ENCODE assay signal across 34 cellular contexts in genomic region chr6:16163066-16163465, GRCh38. TPM values are rescaled to one million over a fixed set of nuclear protein-coding genes. Genes with fewer than 3 reads are reported as not detected.
DNase-seq lines count a peak whose midpoint lies in the region; ATAC-seq and TF ChIP-seq lines count a peak whose summit lies in the region.
"Had no signal": no experiment of that assay in that cellular context is flagged by ENCODE, and none has a peak within 500 bp of the region (broad histone marks: within the 10 kb centered on the region; RNA-seq: fewer than 3 reads in every experiment).

No MANE protein-coding gene starts in this region.

- H2AFZ ChIP-seq in OCI-LY3 (ENCODE audit: low read depth, low read length): no peak overlapping the region

- TF ChIP-seq CTCF in OCI-LY3 (IDR thresholded peaks at IDR 0.05; ENCODE audit: low read depth, low read length): no peak
- no peak for TF ChIP-seq CTCF in epithelial cell of esophagus (IDR thresholded peaks at IDR 0.05; ENCODE audit: insufficient read depth, low read depth, low read length, missing control alignments)

- peaks cover 4 to 14% of the 10 kb centered on the region in 2 donors for H3K27me3 Mint-ChIP-seq in CD8-positive, alpha-beta memory T cell

- DNase-seq in CD8-positive, alpha-beta memory T cell: no peak
- DNase-seq in NCI-H146 (lab: John Stamatoyannopoulos, UW): peak; percentile 84
- DNase-seq in epithelial cell of esophagus (ENCODE audit: low read depth): peak; percentile 50
- no peak for DNase-seq in SIG-M5 treated with dmso at 0.1 percent for 504 hours (lab: John Stamatoyannopoulos, UW; ENCODE audit: unreplicated experiment)
- DNase-seq: activated CD4-positive, alpha-beta memory T cell treated with anti-CD3 and anti-CD28 coated beads for 36 hours; activated CD4-positive, alpha-beta T cell treated with anti-CD3 and anti-CD28 coated beads for 1 hour; activated CD8-positive, alpha-beta memory T cell treated with anti-CD3 and anti-CD28 coated beads, Interleukin-2, amount 50 U/mL, for 4 hours; CD4-positive, alpha-beta memory T cell; DMS 273 treated with DMSO at 0.1 percent for 48 hours; endodermal cell; esophagus squamous epithelium; heart left ventricle; islet precursor cell; KG1; left ventricle myocardium superior; midbrain; naive thymus-derived CD4-positive, alpha-beta T cell; NCI-H1105; NCI-H2029 treated with DMSO at 0.1 percent for 48 hours; NCI-H446 treated with DMSO at 0.1 percent for 48 hours; NK-92 treated with Interleukin-12 subunit alpha and Interleukin-12 subunit beta, amount 100 ng/mL, for 24 hours; right lobe of liver; SIG-M5; stimulated activated CD8-positive, alpha-beta memory T cell treated with anti-CD3 and anti-CD28 coated beads, Interleukin-4, amount 100 ng/mL, for 48 hours; SW 1271; thyroid gland had no signal

- H3K79me2 ChIP-seq in OCI-LY3 (ENCODE audit: low read length): no peaks in the 10 kb centered on the region

- no peak overlapping the region for H3K4me3 ChIP-seq in CD8-positive, alpha-beta memory T cell (ENCODE audit: low read length)
- H3K4me3 ChIP-seq in OCI-LY3 (ENCODE audit: low read length): no peak overlapping the region
- no peak overlapping the region for H3K4me3 ChIP-seq in epithelial cell of esophagus (ENCODE audit: low read length)
- H3K4me3 ChIP-seq: esophagus squamous epithelium, heart left ventricle, right lobe of liver, thyroid gland had no signal

- H3K4me1 ChIP-seq in CD8-positive, alpha-beta memory T cell (ENCODE audit: insufficient read depth, low read length): peaks cover 12% of the 10 kb centered on the region
- peaks cover 30% of the 10 kb centered on the region for H3K4me1 ChIP-seq in OCI-LY3 (ENCODE audit: low read length)
- H3K4me1 ChIP-seq: right lobe of liver had no signal

- no peaks in the 10 kb centered on the region for H3K9me3 Mint-ChIP-seq in CD8-positive, alpha-beta memory T cell
- H3K9me3 Mint-ChIP-seq: activated CD4-positive, alpha-beta memory T cell treated with anti-CD3 and anti-CD28 coated beads for 36 hours; central memory CD8-positive, alpha-beta T cell; endodermal cell had no signal

- H3K4me1 Mint-ChIP-seq in CD8-positive, alpha-beta memory T cell: peaks cover 19 to 25% (median 25%) of the 10 kb centered on the region in 3 donors

- POLR2A ChIA-PET in CD8-positive, alpha-beta memory T cell (lab: Charles Lee): interaction anchor here (0.6 kb wide), 1 partner anchor 128 kb away, joined by 3 read pairs; no protein-coding TSS in a partner anchor

- peak overlapping the region; percentile 42 for H3K4me2 ChIP-seq in OCI-LY3 (ENCODE audit: low read length)

- H3K27ac ChIP-seq in CD8-positive, alpha-beta memory T cell (ENCODE audit: low read depth, low read length): peak overlapping the region; percentile 6
- no peak overlapping the region for H3K27ac ChIP-seq in OCI-LY3 (ENCODE audit: low read length)
- H3K27ac ChIP-seq: esophagus squamous epithelium, heart left ventricle, right lobe of liver, thyroid gland had no signal

- no peaks in the 10 kb centered on the region for H3K27me3 ChIP-seq in CD8-positive, alpha-beta memory T cell (ENCODE audit: insufficient read depth, low read length, poor library complexity, severe bottlenecking)
- no peaks in the 10 kb centered on the region; the same call in 1 of the 2 replicates for H3K27me3 ChIP-seq in OCI-LY3 (ENCODE audit: low read depth, low read length)
- H3K27me3 ChIP-seq: right lobe of liver, thyroid gland had no signal

- no peaks in the 10 kb centered on the region for H4K20me1 ChIP-seq in OCI-LY3 (ENCODE audit: insufficient read depth, low read length)

- H3K4me3 Mint-ChIP-seq in CD8-positive, alpha-beta memory T cell: no peak overlapping the region
- H3K4me3 Mint-ChIP-seq: activated CD4-positive, alpha-beta memory T cell treated with anti-CD3 and anti-CD28 coated beads for 36 hours; activated naive CD4-positive, alpha-beta T cell treated with anti-CD3 and anti-CD28 coated beads for 36 hours; central memory CD8-positive, alpha-beta T cell; endodermal cell; naive thymus-derived CD4-positive, alpha-beta T cell had no signal

- H3K36me3 Mint-ChIP-seq in CD8-positive, alpha-beta memory T cell: no peaks in the 10 kb centered on the region
- H3K36me3 Mint-ChIP-seq: activated CD4-positive, alpha-beta memory T cell treated with anti-CD3 and anti-CD28 coated beads for 36 hours had no signal

- ATAC-seq in GM21526 (IDR thresholded peaks at IDR 0.05; ENCODE audit: low FRiP score, unreplicated experiment) (no peak), HG03025 (IDR thresholded peaks at IDR 0.05; ENCODE audit: low FRiP score, unreplicated experiment) (no peak), GM19328 (IDR thresholded peaks at IDR 0.05; ENCODE audit: unreplicated experiment) (no peak)
- ATAC-seq: heart left ventricle; left ventricle myocardium superior; naive thymus-derived CD4-positive, alpha-beta T cell; Panc1; right lobe of liver had no signal

- H3K9me3 ChIP-seq in CD8-positive, alpha-beta memory T cell (ENCODE audit: low read length): no peaks in the 10 kb centered on the region
- no peaks in the 10 kb centered on the region for H3K9me3 ChIP-seq in OCI-LY3 (ENCODE audit: insufficient read depth, low read length)
- H3K9me3 ChIP-seq: esophagus squamous epithelium, heart left ventricle, right lobe of liver, thyroid gland had no signal

- CTCF ChIA-PET in CD8-positive, alpha-beta memory T cell (lab: Charles Lee): interaction anchor here (1.1 kb wide), 1 partner anchor 35 kb away, joined by 4 read pairs; the partner anchor contains the start of gene MYLIP

- H3K9ac ChIP-seq in OCI-LY3 (ENCODE audit: low read length): no peak overlapping the region

- no peak overlapping the region for H3K27ac Mint-ChIP-seq in CD8-positive, alpha-beta memory T cell
- H3K27ac Mint-ChIP-seq: activated CD4-positive, alpha-beta memory T cell treated with anti-CD3 and anti-CD28 coated beads for 36 hours; activated naive CD4-positive, alpha-beta T cell treated with anti-CD3 and anti-CD28 coated beads for 36 hours; CD4-positive, alpha-beta memory T cell; endodermal cell; progenitor cell of endocrine pancreas had no signal

- H3K36me3 ChIP-seq in CD8-positive, alpha-beta memory T cell (ENCODE audit: insufficient read depth, low read length): no peaks in the 10 kb centered on the region
- no peaks in the 10 kb centered on the region for H3K36me3 ChIP-seq in OCI-LY3 (replicated peaks; ENCODE audit: low read depth, low read length)
- H3K36me3 ChIP-seq: esophagus squamous epithelium, heart left ventricle, right lobe of liver, thyroid gland had no signal

RNA-seq across cellular contexts. Expression of gene MYLIP, which starts 34.2 kb away (rescaled TPM):
- 1 to 10 TPM; 7.7 to 9.0 TPM for total RNA-seq in CD8-positive, alpha-beta memory T cell
- 78.0 TPM for polyA plus RNA-seq in CD8-positive, alpha-beta memory T cell

Comparison
In these comparisons a context has a peak if more than half of its experiments do, and no peak if none do; other contexts are left out.
1. DNase-seq: peak in NCI-H146 (single experiment) and epithelial cell of esophagus (single experiment); none in CD8-positive, alpha-beta memory T cell (0 of 5) and SIG-M5 treated with dmso at 0.1 percent for 504 hours (single experiment).